15 cellular contexts compared by ENCODE assay signal in genomic region chrX:52875436-52875835, GRCh38. TPM values are rescaled to one million over a fixed set of nuclear protein-coding genes. Genes with fewer than 3 reads are reported as not detected.
"Had no signal": no experiment of that assay in that cellular context is flagged by ENCODE, and none has a peak within 500 bp of the region (broad histone marks: within the 10 kb centered on the region; RNA-seq: fewer than 3 reads in every experiment).

No MANE protein-coding gene starts in this region.

RNA-seq across cellular contexts. Expression of gene XAGE3, which starts 7.6 kb away (rescaled TPM):
- total RNA-seq: activated B cell treated with CpG ODN at 0.5 μM for 24 hours; activated CD4-positive, alpha-beta memory T cell treated with anti-CD3 and anti-CD28 coated beads for 36 hours; activated CD4-positive, alpha-beta memory T cell treated with anti-CD3 and anti-CD28 coated beads, Interleukin-2, amount 10 ng/mL, durations not matched to agents 7 days and 5 days; activated CD4-positive, alpha-beta T cell treated with anti-CD3 and anti-CD28 coated beads for 36 hours; activated CD4-positive, alpha-beta T cell treated with anti-CD3 and anti-CD28 coated beads, Interleukin-2, amount 10 ng/mL, durations not matched to agents 24 days and 14 days; activated CD4-positive, alpha-beta T cell treated with anti-CD3 and anti-CD28 coated beads, Interleukin-2, amount 10 ng/mL, durations not matched to agents 7 days and 5 days; activated CD8-positive, alpha-beta memory T cell treated with anti-CD3 and anti-CD28 coated beads for 36 hours; activated CD8-positive, alpha-beta memory T cell treated with anti-CD3 and anti-CD28 coated beads, Interleukin-2, amount 10 ng/mL, durations not matched to agents 7 days and 5 days; activated CD8-positive, alpha-beta T cell treated with anti-CD3 and anti-CD28 coated beads for 36 hours; activated CD8-positive, alpha-beta T cell treated with anti-CD3 and anti-CD28 coated beads, Interleukin-2, amount 10 ng/mL, durations not matched to agents 7 days and 5 days; T-cell; T-helper 1 cell treated with Interleukin-12 subunit alpha and Interleukin-12 subunit beta and Interleukin-4 antibody, amounts not matched to agents 30 ng/mL and 1 ng/mL, for 36 hours; T-helper 17 cell; T-helper 2 cell treated with Interferon-gamma antibody and Interleukin-4, amounts not matched to agents 100 ng/mL and 5 ng/mL, for 36 hours; WTC11 had no signal
